22 cellular contexts compared by ENCODE assay signal in genomic region chr10:13722747-13723657, GRCh38.
DNase-seq lines count a peak whose midpoint lies in the region; ATAC-seq, FAIRE-seq and TF ChIP-seq lines count a peak whose summit lies in the region.
"Had no signal": no experiment of that assay in that cellular context is flagged by ENCODE, and none has a peak within 500 bp of the region (broad histone marks: within the 10 kb centered on the region; RNA-seq: fewer than 3 reads in every experiment).

No MANE protein-coding gene starts in this region.

- POLR2A ChIA-PET in HCT116 (lab: Charles Lee), result interaction anchor here (1.1 kb wide), 1 partner anchor 9 kb away, joined by 4 read pairs; no protein-coding TSS in a partner anchor

- in situ Hi-C loops in GM13977 (cut with MboI; ENCODE audit: low pct_unique_long_range_greater_than_20kb, low sequenced_read_pairs, unreplicated experiment), result no loop called here

- H3K27ac ChIP-seq in HCT116 (ENCODE audit: low read depth, low read length) (no peak overlapping the region), WERI-Rb-1 (no peak overlapping the region)
- H3K27ac ChIP-seq: cardiac muscle cell, epithelial cell of prostate, lower lobe of right lung, sigmoid colon, SK-N-MC had no signal

- no peak overlapping the region for H3K4me2 ChIP-seq in HCT116 (ENCODE audit: low read length)

- ATAC-seq in HCT116, result no peak
- ATAC-seq: activated T-helper 17 cell treated with anti-CD3 and anti-CD28 coated beads, Interleukin-2, amount 50 U/mL, for 72 hours; lower lobe of right lung had no signal

- FAIRE-seq in bronchial epithelial cell (lab: Jason Lieb, UNC), result peak; percentile 96
- FAIRE-seq: G401.6 had no signal

- CTCF ChIA-PET in HCT116 (lab: Charles Lee), result no interaction called here

- no peaks in the 10 kb centered on the region for H3K27me3 ChIP-seq in HCT116 (ENCODE audit: insufficient read depth, low read length)
- H3K27me3 ChIP-seq in bronchial epithelial cell (ENCODE audit: control insufficient read depth, insufficient read depth, low read length), result no peaks in the 10 kb centered on the region
- H3K27me3 ChIP-seq in WERI-Rb-1 (ENCODE audit: insufficient read depth, low read depth, severe bottlenecking), result no peaks in the 10 kb centered on the region
- H3K27me3 ChIP-seq: BE2C, cardiac muscle cell, sigmoid colon had no signal

- RAD21 ChIA-PET in HCT116 (lab: Charles Lee; ENCODE audit: low non-redundant PET in 1 of 2, low total read pairs in 2 of 2, uncharacterized antibody in 2 of 2, unreplicated experiment in 2 of 2), result no interaction called here

- no peak for TF ChIP-seq POLR2A in HCT116 (IDR thresholded peaks at IDR 0.05; ENCODE audit: borderline replicate concordance, extremely low read depth, insufficient read depth, insufficient read length)

- H3K36me3 ChIP-seq in HCT116 (ENCODE audit: control insufficient read depth in 1 of 2, insufficient read depth in 2 of 2, low read length in 2 of 2) (no peaks in the 10 kb centered on the region), bronchial epithelial cell (ENCODE audit: control insufficient read depth, insufficient read depth, low read length) (no peaks in the 10 kb centered on the region), WERI-Rb-1 (no peaks in the 10 kb centered on the region)
- H3K36me3 ChIP-seq: BE2C, cardiac muscle cell, lower lobe of right lung, sigmoid colon had no signal

- DNase-seq in GM13977 (ENCODE audit: low spot score) (peak; percentile 44), HCT116 (ENCODE audit: low read depth, low spot score) (no peak), bronchial epithelial cell (ENCODE audit: low read depth) (no peak), renal cortical epithelial cell (ENCODE audit: low read depth) (peak; percentile 57), WERI-Rb-1 (no peak), putamen (ENCODE audit: low spot score) (no peak), UCSD-AML1 (lab: John Stamatoyannopoulos, UW; ENCODE audit: unreplicated experiment) (no peak)
- DNase-seq: activated CD4-positive, CD25-positive, alpha-beta regulatory T cell treated with anti-CD3 and anti-CD28 coated beads, Interleukin-2, amount 50 U/mL, for 72 hours; BE2C; H7; immature natural killer cell; KBM-7; lower lobe of right lung; NCI-H1417; NCI-H774; sigmoid colon; stimulated activated CD4-positive, alpha-beta T cell treated with anti-CD3 and anti-CD28 coated beads, Interleukin-2, amount 100 ng/mL, for 48 hours had no signal

- H3K9me3 ChIP-seq in HCT116 (ENCODE audit: control insufficient read depth in 1 of 2, insufficient read depth in 1 of 2, low read depth in 1 of 2, low read length in 2 of 2) (no peaks in the 10 kb centered on the region), WERI-Rb-1 (ENCODE audit: severe bottlenecking) (no peaks in the 10 kb centered on the region)
- H3K9me3 ChIP-seq: BE2C, lower lobe of right lung, sigmoid colon had no signal

- intact Hi-C loops in HCT116 (cut with micrococcal nuclease), result no loop called here

- TF ChIP-seq CTCF in GM13977 (IDR thresholded peaks at IDR 0.05; ENCODE audit: extremely low read depth, insufficient read depth, missing control alignments), result no peak
- TF ChIP-seq CTCF in HCT116 (IDR thresholded peaks at IDR 0.05 in 2 of 3, conservative IDR thresholded peaks at IDR 0.05 in 1 of 3; ENCODE audit: borderline replicate concordance in 1 of 3, insufficient read depth in 1 of 3, low read depth in 2 of 3, low read length in 2 of 3), result no peak
- TF ChIP-seq CTCF in bronchial epithelial cell (IDR thresholded peaks at IDR 0.05; ENCODE audit: insufficient read depth, low read length, severe bottlenecking), result no peak
- TF ChIP-seq CTCF in WERI-Rb-1 (IDR thresholded peaks at IDR 0.05; ENCODE audit: low read depth, low read length), result no peak

- H3K4me1 ChIP-seq in HCT116 (ENCODE audit: control insufficient read depth in 1 of 2, insufficient read depth in 2 of 2, low read length in 2 of 2), result peaks cover 0 to under 1% of the 10 kb centered on the region in 2 experiments; a peak in 1 of 4 replicates
- H3K4me1 ChIP-seq: BE2C had no signal

- H3K4me3 ChIP-seq in HCT116 (replicated peaks in 1 of 2; ENCODE audit: low read depth in 1 of 2, low read length in 2 of 2) (no peak overlapping the region), bronchial epithelial cell (ENCODE audit: low read depth, low read length) (no peak overlapping the region), WERI-Rb-1 (ENCODE audit: low read depth, low read length) (no peak overlapping the region)
- H3K4me3 ChIP-seq: cardiac muscle cell, lower lobe of right lung, sigmoid colon, SK-N-MC had no signal

- no peak overlapping the region for H2AFZ ChIP-seq in HCT116 (ENCODE audit: low read depth, low read length, poor library complexity, severe bottlenecking)

- TF ChIP-seq RAD21 in HCT116 (IDR thresholded peaks at IDR 0.05; ENCODE audit: low read depth), result no peak

- no peaks in the 10 kb centered on the region for H3K79me2 ChIP-seq in HCT116 (ENCODE audit: insufficient read depth, low read length)

- H3K9ac ChIP-seq in HCT116 (ENCODE audit: low read length), result no peak overlapping the region

- no peaks in the 10 kb centered on the region for H4K20me1 ChIP-seq in HCT116 (ENCODE audit: insufficient read depth)

- BruUV-seq in HCT116 (replicated peaks; lab: Mats Ljungman, UMichigan), result no TSS peak

- H3K9me2 ChIP-seq in HCT116 (ENCODE audit: insufficient read depth), result no peaks in the 10 kb centered on the region

TF ChIP-seq in HCT116, 20 proteins besides CTCF, POLR2A, EP300 and RAD21:
- TF ChIP-seq CEBPB (IDR thresholded peaks at IDR 0.05; ENCODE audit: low read depth) (0 out of 2 replicates have a peak, but pooled peaks have one; percentile 32), SIN3A (IDR thresholded peaks at IDR 0.05; ENCODE audit: low read depth) (no peak)

Comparison
In these comparisons a context has a peak if more than half of its experiments do, and no peak if none do; other contexts are left out.
1. DNase-seq: peak in GM13977 (single experiment) and renal cortical epithelial cell (single experiment); none in HCT116 (single experiment), bronchial epithelial cell (single experiment), WERI-Rb-1 (single experiment), putamen (single experiment) and UCSD-AML1 (single experiment).